ENCODE assay signal across 15 cellular contexts in genomic region chr7:46603296-46603701, GRCh38.
DNase-seq lines count a peak whose midpoint lies in the region; ATAC-seq and TF ChIP-seq lines count a peak whose summit lies in the region.
"Had no signal": no experiment of that assay in that cellular context is flagged by ENCODE, and none has a peak within 500 bp of the region (broad histone marks: within the 10 kb centered on the region; RNA-seq: fewer than 3 reads in every experiment).

No MANE protein-coding gene starts in this region.

- H3K36me3 ChIP-seq in left lung (no peaks in the 10 kb centered on the region), sigmoid colon (no peaks in the 10 kb centered on the region)

- no peak for TF ChIP-seq EP300 in sigmoid colon (IDR thresholded peaks at IDR 0.05)

- H3K27ac ChIP-seq in left lung (peak overlapping the region; percentile 1 to 2), sigmoid colon (peak overlapping the region; percentile 80 to 87 (median 84))

- intact Hi-C loops in Right ventricle myocardium inferior (cut with DNase I): loop anchor here (5.0 to 10.0 kb wide), 6 partner anchors 91 to 681 kb away; partner anchors contain the start of gene IGFBP3
- intact Hi-C loops in cardiac septum (cut with DNase I): loop anchor here (10.0 kb wide), 1 partner anchor 678 kb away; the partner anchor contains the start of gene IGFBP3
- intact Hi-C loops in left lung (cut with DNase I): no loop called here
- intact Hi-C loops in sigmoid colon (cut with DNase I): loop anchor here (1.0 kb wide), 1 partner anchor 46 kb away; no protein-coding TSS in a partner anchor

- 89 to 92% methylated on average over 7 of the region's 7 CpGs for WGBS in sigmoid colon, 2 donors

- H3K4me1 ChIP-seq in left lung: peaks cover 4 to 7% of the 10 kb centered on the region in 2 donors
- peaks cover 0 to 33% (median 32%) of the 10 kb centered on the region in 4 donors for H3K4me1 ChIP-seq in sigmoid colon

- TF ChIP-seq CTCF in left lung (IDR thresholded peaks at IDR 0.05) (no peak), sigmoid colon (IDR thresholded peaks at IDR 0.05) (no peak)

- DNase-seq in Right ventricle myocardium inferior (ENCODE audit: missing footprints) (no peak), cardiac septum (ENCODE audit: low spot score) (no peak), left lung (no peak), sigmoid colon (peak; percentile 82), NCI-H1105 (lab: John Stamatoyannopoulos, UW) (no peak), NCI-H2081 treated with DMSO at 0.1 percent for 48 hours (lab: John Stamatoyannopoulos, UW) (no peak)
- DNase-seq: 8988T; CD8-positive, alpha-beta T cell; effector memory CD8-positive, alpha-beta T cell; NK-92 treated with Interleukin-12 subunit alpha and Interleukin-12 subunit beta, amount 100 ng/mL, for 24 hours; occipital lobe; SIG-M5 had no signal

- peak; percentile 44 for ATAC-seq in Right ventricle myocardium inferior
- ATAC-seq in left lung: peak; percentile 7
- no peak for ATAC-seq in GM19463 (IDR thresholded peaks at IDR 0.05; ENCODE audit: unreplicated experiment)
- ATAC-seq in HG03045 (IDR thresholded peaks at IDR 0.05; ENCODE audit: unreplicated experiment): no peak
- ATAC-seq: activated T-helper 17 cell treated with anti-CD3 and anti-CD28 coated beads, Interleukin-2, amount 50 U/mL, for 72 hours; CD8-positive, alpha-beta T cell; effector memory CD8-positive, alpha-beta T cell had no signal

- H3K9me3 ChIP-seq in left lung (no peaks in the 10 kb centered on the region), sigmoid colon (no peaks in the 10 kb centered on the region)

- H3K27me3 ChIP-seq in left lung: no peaks in the 10 kb centered on the region
- H3K27me3 ChIP-seq in sigmoid colon: no peaks in the 10 kb centered on the region

- H3K4me3 ChIP-seq in left lung: no peak overlapping the region
- H3K4me3 ChIP-seq in sigmoid colon: no peak overlapping the region

- TF ChIP-seq POLR2A in sigmoid colon (IDR thresholded peaks at IDR 0.05): no peak

Comparison
In these comparisons a context has a peak if more than half of its experiments do, and no peak if none do; other contexts are left out.
1. ATAC-seq: peak in Right ventricle myocardium inferior (single experiment) and left lung (single experiment); none in GM19463 (single experiment) and HG03045 (single experiment).
2. intact Hi-C loops: an anchor here in Right ventricle myocardium inferior (5.0 to 10.0 kb wide), cardiac septum (10.0 kb wide) and sigmoid colon (1.0 kb wide); none called in left lung.